In the genomic region with DNA sequence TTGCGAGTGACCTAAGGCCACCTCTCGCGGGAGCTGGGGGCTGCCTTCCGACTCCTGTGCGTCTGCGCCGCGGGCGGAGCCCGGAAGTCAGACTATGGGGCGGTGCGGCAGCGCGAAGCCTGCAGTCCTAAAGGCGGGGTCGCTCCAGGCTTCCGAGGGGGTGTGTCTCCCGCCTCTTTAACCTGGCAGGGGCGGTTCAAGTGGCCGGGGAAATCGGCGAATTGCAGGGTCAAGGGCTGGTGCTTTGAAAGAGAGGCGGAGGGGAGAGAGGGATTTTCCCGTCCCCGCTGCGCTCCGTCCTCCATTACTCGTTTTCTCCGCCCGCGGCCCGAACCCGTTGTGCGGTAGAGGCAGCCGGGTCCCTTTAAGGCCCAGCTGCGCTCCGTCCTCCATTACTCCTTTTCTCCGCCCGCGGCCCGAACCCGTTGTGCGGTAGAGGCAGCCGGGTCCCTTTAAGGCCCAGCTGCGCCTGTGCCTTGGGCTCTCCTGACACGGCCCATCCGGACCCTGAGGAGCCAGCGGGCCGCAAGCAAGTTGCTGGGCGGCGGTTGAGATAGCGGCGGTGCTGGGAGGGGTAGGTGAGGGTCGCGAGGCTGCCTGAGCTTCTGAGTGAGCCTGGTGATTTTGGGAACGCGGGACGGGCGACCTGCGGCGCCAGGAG, we compare ENCODE assay signal across 8 cellular contexts. TPM values are rescaled to one million over a fixed set of nuclear protein-coding genes. Genes with fewer than 3 reads are reported as not detected.
DNase-seq lines count a peak whose midpoint lies in the region; ATAC-seq and TF ChIP-seq lines count a peak whose summit lies in the region.
"Not testable (repeated sequence)": the region's sequence is repeated elsewhere in the genome, so short reads cannot be mapped to it uniquely, and the experiment has no call there.

A gene with protein sequence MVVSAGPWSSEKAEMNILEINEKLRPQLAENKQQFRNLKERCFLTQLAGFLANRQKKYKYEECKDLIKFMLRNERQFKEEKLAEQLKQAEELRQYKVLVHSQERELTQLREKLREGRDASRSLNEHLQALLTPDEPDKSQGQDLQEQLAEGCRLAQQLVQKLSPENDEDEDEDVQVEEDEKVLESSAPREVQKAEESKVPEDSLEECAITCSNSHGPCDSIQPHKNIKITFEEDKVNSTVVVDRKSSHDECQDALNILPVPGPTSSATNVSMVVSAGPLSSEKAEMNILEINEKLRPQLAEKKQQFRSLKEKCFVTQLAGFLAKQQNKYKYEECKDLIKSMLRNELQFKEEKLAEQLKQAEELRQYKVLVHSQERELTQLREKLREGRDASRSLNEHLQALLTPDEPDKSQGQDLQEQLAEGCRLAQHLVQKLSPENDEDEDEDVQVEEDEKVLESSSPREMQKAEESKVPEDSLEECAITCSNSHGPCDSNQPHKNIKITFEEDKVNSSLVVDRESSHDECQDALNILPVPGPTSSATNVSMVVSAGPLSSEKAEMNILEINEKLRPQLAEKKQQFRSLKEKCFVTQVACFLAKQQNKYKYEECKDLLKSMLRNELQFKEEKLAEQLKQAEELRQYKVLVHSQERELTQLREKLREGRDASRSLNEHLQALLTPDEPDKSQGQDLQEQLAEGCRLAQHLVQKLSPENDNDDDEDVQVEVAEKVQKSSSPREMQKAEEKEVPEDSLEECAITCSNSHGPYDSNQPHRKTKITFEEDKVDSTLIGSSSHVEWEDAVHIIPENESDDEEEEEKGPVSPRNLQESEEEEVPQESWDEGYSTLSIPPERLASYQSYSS (N-terminal part only) (plus strand): TSS at position 83 of the 661 bp plus-strand sequence. CDS start 21,820 bp downstream, outside the sequence.

- not testable (repeated sequence) for TF ChIP-seq EP300 in suprapubic skin (IDR thresholded peaks at IDR 0.05)

- H3K4me3 ChIP-seq in suprapubic skin = peak within 1 kb of the TSS; percentile 78

- H3K27ac ChIP-seq in suprapubic skin = peak within 1 kb of the TSS; percentile 89

- peak; percentile 80 for ATAC-seq in HG02759 (IDR thresholded peaks at IDR 0.05; ENCODE audit: unreplicated experiment)
- ATAC-seq in activated naive CD4-positive, alpha-beta T cell treated with anti-CD3 and anti-CD28 coated beads, Interleukin-2, amount 50 U/mL, for 72 hours = peak; percentile 96 to 97

- H3K27me3 Mint-ChIP-seq in osteocyte (ENCODE audit: unreplicated experiment) = not testable (repeated sequence)

- peak within 1 kb of the TSS; percentile 90 for H3K4me3 Mint-ChIP-seq in osteocyte (ENCODE audit: unreplicated experiment)

- H3K9me3 ChIP-seq in suprapubic skin = not testable (repeated sequence)

- TF ChIP-seq POLR2A in GM10847 (IDR thresholded peaks at IDR 0.05; ENCODE audit: extremely low read depth, insufficient read length) = peak; percentile 22
- not testable (repeated sequence) for TF ChIP-seq POLR2A in suprapubic skin (IDR thresholded peaks at IDR 0.05)

- H3K9me3 Mint-ChIP-seq in activated naive CD4-positive, alpha-beta T cell treated with anti-CD3 and anti-CD28 coated beads, Interleukin-2, amount 50 U/mL, for 72 hours; osteocyte (ENCODE audit: unreplicated experiment): not testable (repeated sequence)

- peaks cover 12% of the 10 kb centered on the region for H3K4me1 Mint-ChIP-seq in osteocyte (ENCODE audit: unreplicated experiment)

- H3K36me3 Mint-ChIP-seq in activated naive CD4-positive, alpha-beta T cell treated with anti-CD3 and anti-CD28 coated beads, Interleukin-2, amount 50 U/mL, for 72 hours; osteocyte (ENCODE audit: unreplicated experiment): not testable (repeated sequence)

- H3K36me3 ChIP-seq in suprapubic skin = not testable (repeated sequence)

- not testable (repeated sequence) for H3K27me3 ChIP-seq in suprapubic skin

- WGBS in suprapubic skin = 1% methylated on average over 49 of the region's 61 CpGs

- intact Hi-C loops in head of caudate nucleus (cut with DNase I) = not testable (repeated sequence)

- TF ChIP-seq CTCF in osteocyte (IDR thresholded peaks at IDR 0.05); suprapubic skin (IDR thresholded peaks at IDR 0.05): not testable (repeated sequence)

- H3K27ac Mint-ChIP-seq in activated naive CD4-positive, alpha-beta T cell treated with anti-CD3 and anti-CD28 coated beads, Interleukin-2, amount 50 U/mL, for 72 hours = peak within 1 kb of the TSS; percentile 86 to 93
- peak within 1 kb of the TSS; percentile 95 for H3K27ac Mint-ChIP-seq in osteocyte (ENCODE audit: unreplicated experiment)

- DNase-seq in NCI-H1417 treated with DMSO at 0.1 percent for 48 hours (lab: John Stamatoyannopoulos, UW) (peak; percentile 44), SW480 (ENCODE audit: low spot score) (peak; percentile 72), head of caudate nucleus (peak; percentile 71 to 95 (median 86)), osteocyte (ENCODE audit: extremely low spot score, unreplicated experiment) (peak; percentile 93), suprapubic skin (ENCODE audit: low spot score in 2 of 2) (peak; percentile 83 to 85)
- peak; percentile 79 to 85 for DNase-seq in activated naive CD4-positive, alpha-beta T cell treated with anti-CD3 and anti-CD28 coated beads, Interleukin-2, amount 50 U/mL, for 72 hours (ENCODE audit: low spot score in 2 of 2)

- not testable (repeated sequence) for H3K4me1 ChIP-seq in suprapubic skin

RNA-seq across cellular contexts. Expression of the gene that starts here (rescaled TPM):
- total RNA-seq in activated naive CD4-positive, alpha-beta T cell treated with anti-CD3 and anti-CD28 coated beads, Interleukin-2, amount 50 U/mL, for 72 hours = 10 to 100 TPM; 10.3 to 10.5 TPM
- total RNA-seq in osteocyte (10.6 and 11.2 TPM in 2 replicates), suprapubic skin (10 to 100 TPM in 2 of 4 donors, 1 to 10 TPM in 2; 7.8 to 42.4 (median 9.7) TPM)

Comparison
In these comparisons a context has a peak if more than half of its experiments do, and no peak if none do; other contexts are left out.
1. Peak in every context shown above with its lines: DNase-seq, ATAC-seq, H3K4me3 ChIP-seq and H3K27ac ChIP-seq.